In the genomic region with DNA sequence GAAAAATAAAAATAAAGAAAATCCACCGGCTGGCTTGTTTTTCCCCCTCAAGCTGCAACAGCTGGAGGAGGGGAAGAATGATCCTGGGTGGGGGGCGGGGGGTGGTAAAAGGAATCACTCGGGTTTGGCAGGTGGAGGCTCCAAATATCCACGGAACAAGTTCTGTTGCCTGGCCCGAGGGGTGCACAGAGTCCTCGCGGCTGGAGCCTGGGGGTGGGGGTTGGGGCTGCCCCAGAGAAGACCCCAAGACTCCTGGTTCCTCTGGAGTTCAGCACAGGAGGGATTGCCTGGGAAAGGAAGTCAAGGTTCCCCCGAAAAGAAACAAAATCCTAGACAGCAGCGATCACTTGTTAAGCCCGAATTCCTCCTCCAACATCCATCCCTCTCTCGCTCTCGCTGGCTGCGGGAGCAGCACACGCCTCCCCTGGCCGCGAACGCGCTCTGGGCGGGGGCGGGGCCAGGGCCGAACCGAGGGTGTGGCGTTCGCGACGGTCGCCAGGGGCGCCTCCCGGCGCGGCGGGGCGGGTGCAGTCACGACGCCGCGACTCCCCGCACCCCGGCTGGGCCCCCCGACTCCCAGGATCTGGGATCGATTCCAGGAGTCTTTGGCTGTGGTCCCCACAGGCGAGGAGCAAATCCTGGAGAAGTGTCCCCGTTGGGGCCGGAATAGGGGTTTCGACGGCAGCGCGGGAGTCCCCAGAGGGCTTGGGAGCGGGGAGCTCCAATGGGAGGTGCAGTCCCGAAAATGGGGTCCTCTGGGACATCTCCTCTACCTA, we compare ENCODE assay signal across 9 cellular contexts. TPM values are rescaled to one million over a fixed set of nuclear protein-coding genes. Genes with fewer than 3 reads are reported as not detected.
A peak's percentile ranks its signal among the peaks of the same experiment; 100 is the strongest.
DNase-seq lines count a peak whose midpoint lies in the region; ATAC-seq and TF ChIP-seq lines count a peak whose summit lies in the region.
"Had no signal": no experiment of that assay in that cellular context is flagged by ENCODE, and none has a peak within 500 bp of the region (broad histone marks: within the 10 kb centered on the region; RNA-seq: fewer than 3 reads in every experiment).

Gene KCNA4, minus strand, starts transcription at position 443 of the 776 bp plus-strand sequence. CDS start 4,352 bp downstream, outside the sequence.

- H3K27ac ChIP-seq in endodermal cell (ENCODE audit: low read depth, low read length): no peak within 1 kb of the TSS
- no peak within 1 kb of the TSS for H3K27ac ChIP-seq in CD8-positive, alpha-beta memory T cell (ENCODE audit: low read depth, low read length)

- TF ChIP-seq CTCF in endodermal cell (conservative IDR thresholded peaks at IDR 0.05): peak; percentile 74
- TF ChIP-seq CTCF in nephron progenitor cell (IDR thresholded peaks at IDR 0.05): peak; percentile 25

- H3K27me3 ChIP-seq in endodermal cell (ENCODE audit: control insufficient read depth, insufficient read depth, low read length, poor library complexity, severe bottlenecking): peaks cover 100% of the 10 kb centered on the region
- H3K27me3 ChIP-seq in CD8-positive, alpha-beta memory T cell (ENCODE audit: insufficient read depth, low read length, poor library complexity, severe bottlenecking): peaks cover 8% of the 10 kb centered on the region

- no peak for ATAC-seq in activated CD8-positive, alpha-beta memory T cell treated with anti-CD3 and anti-CD28 coated beads, Interleukin-2, amount 10 ng/mL, durations not matched to agents 7 days and 5 days
- ATAC-seq in GM21723 (IDR thresholded peaks at IDR 0.05; ENCODE audit: unreplicated experiment): no peak

- H3K4me3 ChIP-seq in endodermal cell (ENCODE audit: low read length): peak within 1 kb of the TSS; percentile 72
- no peak within 1 kb of the TSS for H3K4me3 ChIP-seq in CD8-positive, alpha-beta memory T cell (ENCODE audit: low read length)

- H3K27me3 Mint-ChIP-seq in endodermal cell (ENCODE audit: insufficient read depth): no peaks in the 10 kb centered on the region
- peaks cover 12% of the 10 kb centered on the region for H3K27me3 Mint-ChIP-seq in nephron progenitor cell (ENCODE audit: low read depth, poor library complexity)
- H3K27me3 Mint-ChIP-seq in activated CD8-positive, alpha-beta memory T cell treated with anti-CD3 and anti-CD28 coated beads, Interleukin-2, amount 10 ng/mL, durations not matched to agents 7 days and 5 days: peaks cover 24% of the 10 kb centered on the region
- H3K27me3 Mint-ChIP-seq in CD8-positive, alpha-beta memory T cell: peaks cover 26 to 28% of the 10 kb centered on the region in 2 donors

- H3K4me1 Mint-ChIP-seq in endodermal cell (peaks cover 4% of the 10 kb centered on the region), nephron progenitor cell (no peaks in the 10 kb centered on the region)
- H3K4me1 Mint-ChIP-seq in activated CD8-positive, alpha-beta memory T cell treated with anti-CD3 and anti-CD28 coated beads, Interleukin-2, amount 10 ng/mL, durations not matched to agents 7 days and 5 days: no peaks in the 10 kb centered on the region
- no peaks in the 10 kb centered on the region for H3K4me1 Mint-ChIP-seq in CD8-positive, alpha-beta memory T cell

- H3K27ac Mint-ChIP-seq in endodermal cell (no peak within 1 kb of the TSS), nephron progenitor cell (no peak within 1 kb of the TSS)
- H3K27ac Mint-ChIP-seq in activated CD8-positive, alpha-beta memory T cell treated with anti-CD3 and anti-CD28 coated beads, Interleukin-2, amount 10 ng/mL, durations not matched to agents 7 days and 5 days: no peak within 1 kb of the TSS
- no peak within 1 kb of the TSS for H3K27ac Mint-ChIP-seq in CD8-positive, alpha-beta memory T cell

- H3K36me3 Mint-ChIP-seq in endodermal cell (ENCODE audit: low read depth): no peaks in the 10 kb centered on the region
- no peaks in the 10 kb centered on the region for H3K36me3 Mint-ChIP-seq in nephron progenitor cell (ENCODE audit: low read depth)
- peaks cover 2% of the 10 kb centered on the region for H3K36me3 Mint-ChIP-seq in activated CD8-positive, alpha-beta memory T cell treated with anti-CD3 and anti-CD28 coated beads, Interleukin-2, amount 10 ng/mL, durations not matched to agents 7 days and 5 days
- no peaks in the 10 kb centered on the region for H3K36me3 Mint-ChIP-seq in CD8-positive, alpha-beta memory T cell

- CTCF ChIA-PET in activated CD8-positive, alpha-beta memory T cell treated with anti-CD3 and anti-CD28 coated beads, Interleukin-2, amount 10 ng/mL, durations not matched to agents 7 days and 5 days (lab: Charles Lee): interaction anchor here (1.2 kb wide), 1 partner anchor 11 kb away, joined by 3 read pairs; no protein-coding TSS in a partner anchor
- CTCF ChIA-PET in CD8-positive, alpha-beta memory T cell (lab: Charles Lee): no interaction called here

- 1 to 4% methylated on average over 12 to 49 of the region's 50 CpGs for WGBS in endodermal cell (ENCODE audit: insufficient coverage in 1 of 2, insufficient read length in 1 of 2), 2 experiments

- H3K36me3 ChIP-seq in endodermal cell (ENCODE audit: control insufficient read depth, insufficient read depth, low read length): no peaks in the 10 kb centered on the region
- no peaks in the 10 kb centered on the region for H3K36me3 ChIP-seq in CD8-positive, alpha-beta memory T cell (ENCODE audit: insufficient read depth, low read length)

- no peaks in the 10 kb centered on the region for H3K4me1 ChIP-seq in endodermal cell (ENCODE audit: control insufficient read depth, insufficient read depth, low read length)
- H3K4me1 ChIP-seq in CD8-positive, alpha-beta memory T cell (ENCODE audit: insufficient read depth, low read length): no peaks in the 10 kb centered on the region

- H3K9me3 Mint-ChIP-seq in endodermal cell: peaks cover 1% of the 10 kb centered on the region
- peaks cover 9% of the 10 kb centered on the region for H3K9me3 Mint-ChIP-seq in nephron progenitor cell
- no peaks in the 10 kb centered on the region for H3K9me3 Mint-ChIP-seq in activated CD8-positive, alpha-beta memory T cell treated with anti-CD3 and anti-CD28 coated beads, Interleukin-2, amount 10 ng/mL, durations not matched to agents 7 days and 5 days (ENCODE audit: low read depth)
- peaks cover 0 to 16% (median 9%) of the 10 kb centered on the region in 5 donors for H3K9me3 Mint-ChIP-seq in CD8-positive, alpha-beta memory T cell

- peaks cover 3% of the 10 kb centered on the region for H3K9me3 ChIP-seq in endodermal cell (ENCODE audit: control insufficient read depth, low read length)
- no peaks in the 10 kb centered on the region for H3K9me3 ChIP-seq in CD8-positive, alpha-beta memory T cell (ENCODE audit: low read length)

- DNase-seq in AG08395 (ENCODE audit: low spot score): peak; percentile 29
- DNase-seq in NCI-H1105 (lab: John Stamatoyannopoulos, UW): peak; percentile 19
- DNase-seq in endodermal cell: peak; percentile 85
- DNase-seq in nephron progenitor cell: peak; percentile 81
- DNase-seq in activated CD8-positive, alpha-beta memory T cell treated with anti-CD3 and anti-CD28 coated beads, Interleukin-2, amount 10 ng/mL, durations not matched to agents 7 days and 5 days: no peak
- DNase-seq in NCI-H128 (lab: John Stamatoyannopoulos, UW; ENCODE audit: unreplicated experiment): no peak
- DNase-seq in CD8-positive, alpha-beta memory T cell: no peak
- DNase-seq: activated gamma-delta T cell had no signal

- H3K4me3 Mint-ChIP-seq in endodermal cell (no peak within 1 kb of the TSS), nephron progenitor cell (peak within 1 kb of the TSS; percentile 61)
- no peak within 1 kb of the TSS for H3K4me3 Mint-ChIP-seq in activated CD8-positive, alpha-beta memory T cell treated with anti-CD3 and anti-CD28 coated beads, Interleukin-2, amount 10 ng/mL, durations not matched to agents 7 days and 5 days
- H3K4me3 Mint-ChIP-seq in CD8-positive, alpha-beta memory T cell: no peak within 1 kb of the TSS

- H3K9ac ChIP-seq in endodermal cell (ENCODE audit: extremely low read depth, low read length, poor library complexity, severe bottlenecking): no peak within 1 kb of the TSS

- POLR2A ChIA-PET in CD8-positive, alpha-beta memory T cell (lab: Charles Lee): no interaction called here

RNA-seq across cellular contexts. Expression of gene KCNA4, which starts in this region (rescaled TPM):
- under 1 TPM in 1 of 2 donors, not detected in 1; 0.55 TPM for total RNA-seq in endodermal cell
- polyA plus RNA-seq in endodermal cell (2013, experiment 1 of 2): 0.50 TPM
- polyA plus RNA-seq in endodermal cell (2013, experiment 2 of 2): 0.17 TPM
- total RNA-seq in activated CD8-positive, alpha-beta memory T cell treated with anti-CD3 and anti-CD28 coated beads, Interleukin-2, amount 10 ng/mL, durations not matched to agents 7 days and 5 days: not detected
- not detected for total RNA-seq in CD8-positive, alpha-beta memory T cell
- polyA plus RNA-seq in CD8-positive, alpha-beta memory T cell: not detected

Comparison
In these comparisons a context has a peak if more than half of its experiments do, and no peak if none do; other contexts are left out.
1. Peak in DNase-seq and H3K4me3 ChIP-seq in endodermal cell; RNA of the gene not detected or under 1 TPM.
2. DNase-seq: peak in AG08395 (single experiment), NCI-H1105 (single experiment) and nephron progenitor cell (single experiment); none in activated CD8-positive, alpha-beta memory T cell treated with anti-CD3 and anti-CD28 coated beads, Interleukin-2, amount 10 ng/mL, durations not matched to agents 7 days and 5 days (single experiment), NCI-H128 (single experiment) and CD8-positive, alpha-beta memory T cell (0 of 5).